In genomic region chr17:80352991-80353665, GRCh38 we compare ENCODE assay signal across 21 cellular contexts.
DNase-seq lines count a peak whose midpoint lies in the region; ATAC-seq and TF ChIP-seq lines count a peak whose summit lies in the region.
"Had no signal": no experiment of that assay in that cellular context is flagged by ENCODE, and none has a peak within 500 bp of the region (broad histone marks: within the 10 kb centered on the region; RNA-seq: fewer than 3 reads in every experiment).

No MANE protein-coding gene starts in this region.

- H3K4me1 ChIP-seq in Caco-2 = no peaks in the 10 kb centered on the region
- H3K4me1 ChIP-seq: BLaER1 treated with 17β-estradiol and CSF1 and Interleukin-3, amounts not matched to agents 10 nM and 100 nM; left lung; tibial nerve had no signal

- CTCF ChIA-PET in Caco-2 (lab: Charles Lee) = interaction anchor here (0.6 kb wide), 1 partner anchor 69 kb away, joined by 3 read pairs; no protein-coding TSS in a partner anchor

- H3K27ac Mint-ChIP-seq in activated naive CD8-positive, alpha-beta T cell = peak overlapping the region; percentile 46
- H3K27ac Mint-ChIP-seq in activated naive CD8-positive, alpha-beta T cell treated with anti-CD3 and anti-CD28 coated beads, Interleukin-2, amount 50 U/mL, for 24 hours = no peak overlapping the region
- H3K27ac Mint-ChIP-seq in stimulated activated effector memory CD8-positive, alpha-beta T cell treated with anti-CD3 and anti-CD28 coated beads, Interleukin-12 subunit alpha, Interleukin-12 subunit beta, amount 100 ng/mL, for 72 hours = peak overlapping the region; percentile 86
- H3K27ac Mint-ChIP-seq in Caco-2 (ENCODE audit: unreplicated experiment) = no peak overlapping the region
- H3K27ac Mint-ChIP-seq: activated CD8-positive, alpha-beta memory T cell treated with anti-CD3 and anti-CD28 coated beads, Interleukin-2, amount 10 ng/mL, durations not matched to agents 7 days and 5 days had no signal

- peaks cover 5% of the 10 kb centered on the region for H3K36me3 Mint-ChIP-seq in activated naive CD8-positive, alpha-beta T cell
- H3K36me3 Mint-ChIP-seq in activated naive CD8-positive, alpha-beta T cell treated with anti-CD3 and anti-CD28 coated beads, Interleukin-2, amount 50 U/mL, for 24 hours (ENCODE audit: low read depth) = peaks cover 53% of the 10 kb centered on the region
- peaks cover 100% of the 10 kb centered on the region for H3K36me3 Mint-ChIP-seq in stimulated activated effector memory CD8-positive, alpha-beta T cell treated with anti-CD3 and anti-CD28 coated beads, Interleukin-12 subunit alpha, Interleukin-12 subunit beta, amount 100 ng/mL, for 72 hours
- H3K36me3 Mint-ChIP-seq in Caco-2 (ENCODE audit: insufficient read depth, unreplicated experiment) = peaks cover 35% of the 10 kb centered on the region

- no TSS peak for BruUV-seq in Caco-2 (replicated peaks; lab: Mats Ljungman, UMichigan)

- H3K4me3 Mint-ChIP-seq in activated naive CD8-positive, alpha-beta T cell = no peak overlapping the region
- H3K4me3 Mint-ChIP-seq in activated naive CD8-positive, alpha-beta T cell treated with anti-CD3 and anti-CD28 coated beads, Interleukin-2, amount 50 U/mL, for 24 hours = no peak overlapping the region
- no peak overlapping the region for H3K4me3 Mint-ChIP-seq in stimulated activated effector memory CD8-positive, alpha-beta T cell treated with anti-CD3 and anti-CD28 coated beads, Interleukin-12 subunit alpha, Interleukin-12 subunit beta, amount 100 ng/mL, for 72 hours
- H3K4me3 Mint-ChIP-seq in Caco-2 (ENCODE audit: unreplicated experiment) = no peak overlapping the region
- H3K4me3 Mint-ChIP-seq: activated CD8-positive, alpha-beta memory T cell treated with anti-CD3 and anti-CD28 coated beads, Interleukin-2, amount 10 ng/mL, durations not matched to agents 7 days and 5 days had no signal

- no peaks in the 10 kb centered on the region for H3K9me3 ChIP-seq in Caco-2
- H3K9me3 ChIP-seq: BLaER1 treated with 17β-estradiol and CSF1 and Interleukin-3, amounts not matched to agents 10 nM and 100 nM; left lung; tibial nerve had no signal

- DNase-seq in activated naive CD8-positive, alpha-beta T cell treated with anti-CD3 and anti-CD28 coated beads, Interleukin-2, amount 50 U/mL, for 24 hours = no peak
- peak; percentile 76 to 87 for DNase-seq in SHP77 (lab: John Stamatoyannopoulos, UW)
- no peak for DNase-seq in left lobe of liver (ENCODE audit: low spot score)
- DNase-seq in stimulated activated effector memory CD8-positive, alpha-beta T cell treated with anti-CD3 and anti-CD28 coated beads, Interleukin-12 subunit alpha, Interleukin-12 subunit beta, amount 100 ng/mL, for 72 hours (ENCODE audit: low spot score in 2 of 2) = no peak
- no peak for DNase-seq in Caco-2
- DNase-seq: activated CD4-positive, alpha-beta T cell treated with anti-CD3 and anti-CD28 coated beads for 48 hours; activated CD8-positive, alpha-beta memory T cell treated with anti-CD3 and anti-CD28 coated beads, Interleukin-2, amount 10 ng/mL, durations not matched to agents 7 days and 5 days; Calu3; cerebellar nuclear complex; left lung; NCI-H146; stimulated activated CD4-positive, alpha-beta T cell treated with anti-CD3 and anti-CD28 coated beads, Interleukin-2, amount 100 ng/mL, for 24 hours; T-helper 9 cell; WERI-Rb-1 had no signal

- no peak overlapping the region for H3K4me3 ChIP-seq in Caco-2 (ENCODE audit: low read depth, low read length)
- H3K4me3 ChIP-seq: BLaER1 treated with 17β-estradiol and CSF1 and Interleukin-3, amounts not matched to agents 10 nM and 100 nM; GM12878; left lung; smooth muscle cell; tibial nerve had no signal

- TF ChIP-seq CTCF in Caco-2 (IDR thresholded peaks at IDR 0.05; ENCODE audit: insufficient read depth in 1 of 2, low read depth in 1 of 2, low read length in 1 of 2, severe bottlenecking in 1 of 2, unreplicated experiment in 1 of 2) = no peak

- POLR2A ChIA-PET in Caco-2 (lab: Charles Lee) = no interaction called here

- intact Hi-C loops in Caco-2 (cut with micrococcal nuclease; ENCODE audit: unreplicated experiment) = no loop called here

- no peaks in the 10 kb centered on the region for H3K27me3 ChIP-seq in Caco-2 (replicated peaks; ENCODE audit: control insufficient read depth, insufficient read depth, low read length)
- H3K27me3 ChIP-seq: BLaER1 treated with 17β-estradiol and CSF1 and Interleukin-3, amounts not matched to agents 10 nM and 100 nM; left lung; tibial nerve had no signal

- H3K4me1 Mint-ChIP-seq in activated naive CD8-positive, alpha-beta T cell (ENCODE audit: low read depth) = peaks cover 7% of the 10 kb centered on the region
- peaks cover 16% of the 10 kb centered on the region for H3K4me1 Mint-ChIP-seq in activated naive CD8-positive, alpha-beta T cell treated with anti-CD3 and anti-CD28 coated beads, Interleukin-2, amount 50 U/mL, for 24 hours
- peaks cover 17% of the 10 kb centered on the region for H3K4me1 Mint-ChIP-seq in stimulated activated effector memory CD8-positive, alpha-beta T cell treated with anti-CD3 and anti-CD28 coated beads, Interleukin-12 subunit alpha, Interleukin-12 subunit beta, amount 100 ng/mL, for 72 hours
- no peaks in the 10 kb centered on the region for H3K4me1 Mint-ChIP-seq in Caco-2 (ENCODE audit: low read depth, unreplicated experiment)

- no peaks in the 10 kb centered on the region for H3K27me3 Mint-ChIP-seq in activated naive CD8-positive, alpha-beta T cell
- no peaks in the 10 kb centered on the region for H3K27me3 Mint-ChIP-seq in activated naive CD8-positive, alpha-beta T cell treated with anti-CD3 and anti-CD28 coated beads, Interleukin-2, amount 50 U/mL, for 24 hours
- no peaks in the 10 kb centered on the region for H3K27me3 Mint-ChIP-seq in Caco-2 (ENCODE audit: insufficient read depth, unreplicated experiment)
- H3K27me3 Mint-ChIP-seq: activated CD8-positive, alpha-beta memory T cell treated with anti-CD3 and anti-CD28 coated beads, Interleukin-2, amount 10 ng/mL, durations not matched to agents 7 days and 5 days had no signal

- H3K9me3 Mint-ChIP-seq in activated naive CD8-positive, alpha-beta T cell (ENCODE audit: low read depth) = no peaks in the 10 kb centered on the region
- no peaks in the 10 kb centered on the region for H3K9me3 Mint-ChIP-seq in activated naive CD8-positive, alpha-beta T cell treated with anti-CD3 and anti-CD28 coated beads, Interleukin-2, amount 50 U/mL, for 24 hours
- no peaks in the 10 kb centered on the region for H3K9me3 Mint-ChIP-seq in stimulated activated effector memory CD8-positive, alpha-beta T cell treated with anti-CD3 and anti-CD28 coated beads, Interleukin-12 subunit alpha, Interleukin-12 subunit beta, amount 100 ng/mL, for 72 hours
- no peaks in the 10 kb centered on the region for H3K9me3 Mint-ChIP-seq in Caco-2 (ENCODE audit: unreplicated experiment)

- H3K36me3 ChIP-seq in Caco-2 (ENCODE audit: control insufficient read depth, insufficient read depth, low read length) = no peaks in the 10 kb centered on the region

- ATAC-seq in activated naive CD8-positive, alpha-beta T cell treated with anti-CD3 and anti-CD28 coated beads, Interleukin-2, amount 50 U/mL, for 24 hours = no peak
- peak; percentile 11 for ATAC-seq in left lobe of liver
- no peak for ATAC-seq in stimulated activated effector memory CD8-positive, alpha-beta T cell treated with anti-CD3 and anti-CD28 coated beads, Interleukin-12 subunit alpha, Interleukin-12 subunit beta, amount 100 ng/mL, for 72 hours
- ATAC-seq in HG03378 (IDR thresholded peaks at IDR 0.05; ENCODE audit: unreplicated experiment) = no peak
- ATAC-seq: activated CD8-positive, alpha-beta memory T cell treated with anti-CD3 and anti-CD28 coated beads, Interleukin-2, amount 10 ng/mL, durations not matched to agents 7 days and 5 days; GM12878; left lung; SK-N-SH treated with all-trans-retinoic acid at 6 μM for 48 hours had no signal

Comparison
In these comparisons a context has a peak if more than half of its experiments do, and no peak if none do; other contexts are left out.
1. H3K27ac Mint-ChIP-seq: peak in activated naive CD8-positive, alpha-beta T cell (single experiment) and stimulated activated effector memory CD8-positive, alpha-beta T cell treated with anti-CD3 and anti-CD28 coated beads, Interleukin-12 subunit alpha, Interleukin-12 subunit beta, amount 100 ng/mL, for 72 hours (single experiment); none in activated naive CD8-positive, alpha-beta T cell treated with anti-CD3 and anti-CD28 coated beads, Interleukin-2, amount 50 U/mL, for 24 hours (single experiment) and Caco-2 (single experiment).
2. DNase-seq: peak in SHP77 (2 of 2); none in activated naive CD8-positive, alpha-beta T cell treated with anti-CD3 and anti-CD28 coated beads, Interleukin-2, amount 50 U/mL, for 24 hours (single experiment), left lobe of liver (single experiment), stimulated activated effector memory CD8-positive, alpha-beta T cell treated with anti-CD3 and anti-CD28 coated beads, Interleukin-12 subunit alpha, Interleukin-12 subunit beta, amount 100 ng/mL, for 72 hours (0 of 2) and Caco-2 (0 of 2).